8 cellular contexts compared by ENCODE assay signal in genomic region chr6:45422541-45423110, GRCh38. TPM values are rescaled to one million over a fixed set of nuclear protein-coding genes. Genes with fewer than 3 reads are reported as not detected.
DNase-seq lines count a peak whose midpoint lies in the region; ATAC-seq, FAIRE-seq and TF ChIP-seq lines count a peak whose summit lies in the region.

No MANE protein-coding gene starts in this region.

- no peaks in the 10 kb centered on the region for H3K9me3 ChIP-seq in stomach smooth muscle (ENCODE audit: control insufficient read depth in 2 of 2, low read length in 2 of 2)

- no peak for ATAC-seq in HG02763 (IDR thresholded peaks at IDR 0.05; ENCODE audit: unreplicated experiment)

- peaks cover 73% of the 10 kb centered on the region for H3K27me3 Mint-ChIP-seq in mesothelial cell of epicardium (ENCODE audit: low read depth)

- no peaks in the 10 kb centered on the region for H3K9me3 Mint-ChIP-seq in mesothelial cell of epicardium

- H3K27ac ChIP-seq in stomach smooth muscle (ENCODE audit: low read length): no peak overlapping the region

- POLR2A ChIA-PET in BJ (lab: Charles Lee): no interaction called here

- CTCF ChIA-PET in BJ (lab: Yijun Ruan, JAX): interaction anchor here (0.7 to 3.8 kb wide), 5 partner anchors 24 to 947 kb away, joined by 3 to 16 read pairs (median 4); no protein-coding TSS in a partner anchor

- no peak for DNase-seq in BJ (ENCODE audit: low read depth)
- peak; percentile 26 to 35 for DNase-seq in activated CD4-positive, alpha-beta T cell treated with anti-CD3 and anti-CD28 coated beads for 4 hours
- peak; percentile 30 for DNase-seq in effector CD8-positive, alpha-beta T cell (lab: John Stamatoyannopoulos, UW)
- no peak for DNase-seq in mesothelial cell of epicardium (ENCODE audit: low spot score in 2 of 2, unreplicated experiment in 2 of 2)
- no peak for DNase-seq in D721Med (ENCODE audit: insufficient read length, low spot score)

- TF ChIP-seq EP300 in Ishikawa (IDR thresholded peaks at IDR 0.05; ENCODE audit: borderline replicate concordance): peak; percentile 35; the same call in 1 of the 2 replicates

- no peak for FAIRE-seq in D721Med (lab: Jason Lieb, UNC)

- no peaks in the 10 kb centered on the region for H3K36me3 Mint-ChIP-seq in mesothelial cell of epicardium

- TF ChIP-seq RAD21 in Ishikawa (IDR thresholded peaks at IDR 0.05; ENCODE audit: low read depth): no peak

- H3K4me1 ChIP-seq in stomach smooth muscle (ENCODE audit: control insufficient read depth, insufficient read depth, low read length): peaks cover 31% of the 10 kb centered on the region

- H3K27ac Mint-ChIP-seq in mesothelial cell of epicardium: peak overlapping the region; percentile 80

- H3K36me3 ChIP-seq in BJ (ENCODE audit: control insufficient read depth, insufficient read depth, low read length): no peaks in the 10 kb centered on the region
- H3K36me3 ChIP-seq in stomach smooth muscle (ENCODE audit: control insufficient read depth in 2 of 2, insufficient read depth in 2 of 2, low read length in 2 of 2): no peaks in the 10 kb centered on the region

- peak overlapping the region in 1 of 2 donors; percentile 70 for H3K9ac ChIP-seq in stomach smooth muscle (ENCODE audit: low read length in 2 of 2)

- no peak for TF ChIP-seq CTCF in BJ (IDR thresholded peaks at IDR 0.05; ENCODE audit: insufficient read depth, low read depth, low read length)
- no peak for TF ChIP-seq CTCF in mesothelial cell of epicardium (IDR thresholded peaks at IDR 0.05; ENCODE audit: unreplicated experiment)
- no peak for TF ChIP-seq CTCF in D721Med (IDR thresholded peaks at IDR 0.05; ENCODE audit: insufficient read depth, missing control alignments)

- peak overlapping the region; percentile 86 for H3K4me3 Mint-ChIP-seq in mesothelial cell of epicardium

- H3K4me3 ChIP-seq in BJ (ENCODE audit: low read depth, low read length): peak overlapping the region; percentile 57
- H3K4me3 ChIP-seq in stomach smooth muscle (ENCODE audit: low read length in 2 of 2): peak overlapping the region; percentile 67 to 74

- H3K27me3 ChIP-seq in BJ (ENCODE audit: control insufficient read depth, insufficient read depth, low read length) (no peaks in the 10 kb centered on the region), stomach smooth muscle (ENCODE audit: control insufficient read depth in 1 of 2, insufficient read depth in 2 of 2, low read length in 2 of 2) (peaks cover 31 to 57% of the 10 kb centered on the region in 2 donors)

- peaks cover 38% of the 10 kb centered on the region for H3K4me1 Mint-ChIP-seq in mesothelial cell of epicardium

TF ChIP-seq in Ishikawa, 13 proteins besides CTCF, POLR2A, EP300 and RAD21:
- TF ChIP-seq EGR1 (IDR thresholded peaks at IDR 0.05) (no peak; the same call in 1 of the 2 replicates), ZBTB7A (IDR thresholded peaks at IDR 0.05; ENCODE audit: low read depth) (peak; percentile 75; the same call in 1 of the 2 replicates), NFIC (IDR thresholded peaks at IDR 0.05) (no peak), CREB1 (IDR thresholded peaks at IDR 0.05; ENCODE audit: low read depth) (no peak), YY1 (IDR thresholded peaks at IDR 0.05; ENCODE audit: low read depth) (no peak)

RNA-seq across cellular contexts. Expression of gene SUPT3H, which starts 44.9 kb away (rescaled TPM):
- 7.8 and 9.2 TPM in 2 replicates for polyA plus RNA-seq in BJ (2011; rRNA removed)
- polyA minus RNA-seq in BJ (2011; rRNA and poly(A)+ RNA removed): 8.3 and 13.1 TPM in 2 replicates
- 21.1 to 24.8 TPM (median 23.2 TPM) in 3 replicates for total RNA-seq in mesothelial cell of epicardium

Comparison
In these comparisons a context has a peak if more than half of its experiments do, and no peak if none do; other contexts are left out.
1. DNase-seq: peak in activated CD4-positive, alpha-beta T cell treated with anti-CD3 and anti-CD28 coated beads for 4 hours (2 of 2) and effector CD8-positive, alpha-beta T cell (single experiment); none in BJ (single experiment), mesothelial cell of epicardium (0 of 2) and D721Med (single experiment).